ENCODE assay signal across 17 cellular contexts in genomic region chr13:44296856-44297255, GRCh38.
DNase-seq lines count a peak whose midpoint lies in the region; ATAC-seq, FAIRE-seq and TF ChIP-seq lines count a peak whose summit lies in the region.
"Had no signal": no experiment of that assay in that cellular context is flagged by ENCODE, and none has a peak within 500 bp of the region (broad histone marks: within the 10 kb centered on the region; RNA-seq: fewer than 3 reads in every experiment).

No MANE protein-coding gene starts in this region.

- H3K27me3 ChIP-seq in heart right ventricle: no peaks in the 10 kb centered on the region
- H3K27me3 ChIP-seq: BLaER1 treated with 17β-estradiol and CSF1 and Interleukin-3, amounts not matched to agents 10 nM and 100 nM had no signal

- TF ChIP-seq POLR2A in GM12891 (IDR thresholded peaks at IDR 0.05; ENCODE audit: low read depth, low read length): no peak

- DNase-seq in Ammon's horn (ENCODE audit: low spot score) (peak; percentile 27), NCI-H446 treated with DMSO at 0.1 percent for 48 hours (lab: John Stamatoyannopoulos, UW) (peak; percentile 86), heart right ventricle (no peak), putamen (ENCODE audit: low spot score) (peak; percentile 39), GM12891 (ENCODE audit: insufficient read length, low spot score) (no peak), iPS-NIHi11 (ENCODE audit: low spot score) (no peak), GM19238 (ENCODE audit: insufficient read length, low spot score) (no peak)
- DNase-seq: CD8-positive, alpha-beta memory T cell; DMS79 treated with DMSO at 0.1 percent for 48 hours; NCI-H1092 treated with DMSO at 0.1 percent for 48 hours; NCI-H2081 treated with DMSO at 0.1 percent for 48 hours; NCI-H524 treated with DMSO at 0.1 percent for 48 hours had no signal

- H3K9me3 ChIP-seq in heart right ventricle: no peaks in the 10 kb centered on the region

- ATAC-seq in heart right ventricle: peak in 6 of 8 donors; percentile 19 to 57 (median 36)

- 52 to 63% methylated on average over 5 of the region's 5 CpGs for WGBS in heart right ventricle, 2 donors

- peak overlapping the region in 8 of 10 donors; percentile 2 to 73 (median 52) for H3K27ac ChIP-seq in heart right ventricle
- H3K27ac ChIP-seq: BLaER1 treated with 17β-estradiol and CSF1 and Interleukin-3, amounts not matched to agents 10 nM and 100 nM had no signal

- H3K4me3 ChIP-seq in heart right ventricle: no peak overlapping the region
- H3K4me3 ChIP-seq: BLaER1 treated with 17β-estradiol and CSF1 and Interleukin-3, amounts not matched to agents 10 nM and 100 nM had no signal

- peaks cover 6 to 55% (median 47%) of the 10 kb centered on the region in 9 donors for H3K4me1 ChIP-seq in heart right ventricle

- no peak for TF ChIP-seq CTCF in heart right ventricle (IDR thresholded peaks at IDR 0.05)

- H3K36me3 ChIP-seq in heart right ventricle: no peaks in the 10 kb centered on the region
- H3K36me3 ChIP-seq: BLaER1 treated with 17β-estradiol and CSF1 and Interleukin-3, amounts not matched to agents 10 nM and 100 nM had no signal

- FAIRE-seq in GM12891 (lab: Jason Lieb, UNC): no peak
- FAIRE-seq: A204.1, D721Med, G401.6, GM18507 had no signal

- intact Hi-C loops in heart right ventricle (cut with DNase I): loop anchor here in 1 of 10 donors (10.0 kb wide), 1 partner anchor 242 kb away; no protein-coding TSS in a partner anchor

TF ChIP-seq in GM12891, 5 proteins besides CTCF, POLR2A, EP300 and RAD21:
- TF ChIP-seq TAF1 (IDR thresholded peaks at IDR 0.05; ENCODE audit: low read depth, low read length) (no peak), POLR2AphosphoS5 (IDR thresholded peaks at IDR 0.05; ENCODE audit: low read depth, low read length) (no peak), SPI1 (IDR thresholded peaks at IDR 0.05; ENCODE audit: low read depth, low read length) (no peak), POU2F2 (IDR thresholded peaks at IDR 0.05; ENCODE audit: low read depth, low read length) (no peak), PAX5 (IDR thresholded peaks at IDR 0.05; ENCODE audit: insufficient read depth, low read length, severe bottlenecking) (no peak)

Comparison
In these comparisons a context has a peak if more than half of its experiments do, and no peak if none do; other contexts are left out.
1. DNase-seq: peak in Ammon's horn (single experiment), NCI-H446 treated with DMSO at 0.1 percent for 48 hours (single experiment) and putamen (single experiment); none in heart right ventricle (0 of 2), GM12891 (single experiment), iPS-NIHi11 (single experiment) and GM19238 (single experiment).